12 cellular contexts compared by ENCODE assay signal in genomic region chr15:101193781-101194180, GRCh38. TPM values are rescaled to one million over a fixed set of nuclear protein-coding genes. Genes with fewer than 3 reads are reported as not detected.
DNase-seq lines count a peak whose midpoint lies in the region; ATAC-seq and TF ChIP-seq lines count a peak whose summit lies in the region.
"Had no signal": no experiment of that assay in that cellular context is flagged by ENCODE, and none has a peak within 500 bp of the region (broad histone marks: within the 10 kb centered on the region; RNA-seq: fewer than 3 reads in every experiment).

No MANE protein-coding gene starts in this region.

- no peak overlapping the region for H3K27ac Mint-ChIP-seq in type B pancreatic cell
- H3K27ac Mint-ChIP-seq in CD8-positive, alpha-beta memory T cell = peak overlapping the region in 1 of 8 donors; percentile 58
- H3K27ac Mint-ChIP-seq: GM23338 had no signal

- no peak overlapping the region for H3K9ac ChIP-seq in BLaER1

- no peaks in the 10 kb centered on the region for H3K27me3 ChIP-seq in BLaER1
- H3K27me3 ChIP-seq in CD8-positive, alpha-beta memory T cell (ENCODE audit: insufficient read depth, low read length, poor library complexity, severe bottlenecking) = no peaks in the 10 kb centered on the region

- TF ChIP-seq CTCF in fibroblast of the aortic adventitia (IDR thresholded peaks at IDR 0.05; ENCODE audit: insufficient read depth, low read length) = no peak
- no peak for TF ChIP-seq CTCF in type B pancreatic cell (conservative IDR thresholded peaks at IDR 0.05)

- in situ Hi-C loops in ACHN (cut with HindIII; ENCODE audit: low pct_ligation_motif_present, low pct_unique_long_range_greater_than_20kb, low sequenced_read_pairs) = no loop called here

- H3K27ac ChIP-seq in BLaER1 (peak overlapping the region; percentile 60), KOPT-K1 (ENCODE audit: low read depth, low read length, poor library complexity, severe bottlenecking) (peak overlapping the region; percentile 9)
- H3K27ac ChIP-seq in CD8-positive, alpha-beta memory T cell (ENCODE audit: low read depth, low read length) = no peak overlapping the region

- intact Hi-C loops in sciatic nerve (cut with DNase I) = no loop called here

- DNase-seq in fibroblast of the aortic adventitia (ENCODE audit: low read depth) = no peak
- DNase-seq in sciatic nerve (ENCODE audit: low spot score) = no peak
- no peak for DNase-seq in ACHN
- no peak for DNase-seq in type B pancreatic cell (ENCODE audit: extremely low spot score, unreplicated experiment)
- no peak for DNase-seq in NCI-H1694 treated with DMSO at 0.1 percent for 48 hours (lab: John Stamatoyannopoulos, UW)
- DNase-seq in CD8-positive, alpha-beta memory T cell = no peak
- DNase-seq: NCI-H1417 treated with DMSO at 0.1 percent for 48 hours; NCI-H69; stimulated activated CD4-positive, alpha-beta T cell treated with anti-CD3 and anti-CD28 coated beads, Interleukin-12 subunit alpha, Interleukin-12 subunit beta, amount 100 ng/mL, for 4 hours had no signal

- peak overlapping the region; percentile 97 for H3K4me2 ChIP-seq in BLaER1
- H3K4me2 ChIP-seq: GM23338 had no signal

- H3K4me3 ChIP-seq in BLaER1 = no peak overlapping the region
- H3K4me3 ChIP-seq in fibroblast of the aortic adventitia (ENCODE audit: low read depth, low read length) = peak overlapping the region; percentile 59
- H3K4me3 ChIP-seq in CD8-positive, alpha-beta memory T cell (ENCODE audit: low read length) = no peak overlapping the region
- H3K4me3 ChIP-seq: GM23338 had no signal

- H3K36me3 Mint-ChIP-seq in type B pancreatic cell = no peaks in the 10 kb centered on the region
- H3K36me3 Mint-ChIP-seq in CD8-positive, alpha-beta memory T cell = peaks cover 0 to 2% (median 1%) of the 10 kb centered on the region in 3 donors

- ATAC-seq in sciatic nerve = peak; percentile 20

- H3K4me1 ChIP-seq in BLaER1 = peaks cover 77% of the 10 kb centered on the region
- H3K4me1 ChIP-seq in CD8-positive, alpha-beta memory T cell (ENCODE audit: insufficient read depth, low read length) = peaks cover 30% of the 10 kb centered on the region

- H3K4me3 Mint-ChIP-seq in type B pancreatic cell = no peak overlapping the region
- peak overlapping the region in 1 of 7 donors; percentile 51 for H3K4me3 Mint-ChIP-seq in CD8-positive, alpha-beta memory T cell
- H3K4me3 Mint-ChIP-seq: GM23338 had no signal

- H3K9me3 ChIP-seq in BLaER1 = no peaks in the 10 kb centered on the region
- H3K9me3 ChIP-seq in KOPT-K1 (ENCODE audit: insufficient read depth, low read length, poor library complexity, severe bottlenecking) = no peaks in the 10 kb centered on the region
- no peaks in the 10 kb centered on the region for H3K9me3 ChIP-seq in CD8-positive, alpha-beta memory T cell (ENCODE audit: low read length)

- H3K4me1 Mint-ChIP-seq in type B pancreatic cell (ENCODE audit: unreplicated experiment) = peaks cover 62% of the 10 kb centered on the region
- peaks cover 75 to 95% (median 85%) of the 10 kb centered on the region in 3 donors for H3K4me1 Mint-ChIP-seq in CD8-positive, alpha-beta memory T cell

- H3K27me3 Mint-ChIP-seq in type B pancreatic cell = no peaks in the 10 kb centered on the region
- H3K27me3 Mint-ChIP-seq in CD8-positive, alpha-beta memory T cell = peaks cover 0 to 2% of the 10 kb centered on the region in 2 donors

- CTCF ChIA-PET in CD8-positive, alpha-beta memory T cell (lab: Charles Lee) = interaction anchor here (1.7 kb wide), 1 partner anchor 23 kb away, joined by 4 read pairs; no protein-coding TSS in a partner anchor

- POLR2A ChIA-PET in CD8-positive, alpha-beta memory T cell (lab: Charles Lee) = no interaction called here

- no peaks in the 10 kb centered on the region for H3K9me3 Mint-ChIP-seq in type B pancreatic cell
- no peaks in the 10 kb centered on the region for H3K9me3 Mint-ChIP-seq in CD8-positive, alpha-beta memory T cell
- H3K9me3 Mint-ChIP-seq: GM23338 had no signal

- peaks cover 48% of the 10 kb centered on the region for H3K36me3 ChIP-seq in BLaER1
- no peaks in the 10 kb centered on the region for H3K36me3 ChIP-seq in KOPT-K1 (ENCODE audit: insufficient read depth, low read length)
- no peaks in the 10 kb centered on the region for H3K36me3 ChIP-seq in CD8-positive, alpha-beta memory T cell (ENCODE audit: insufficient read depth, low read length)

- peaks cover 58% of the 10 kb centered on the region for H4K20me1 ChIP-seq in BLaER1

RNA-seq across cellular contexts. Expression of gene CHSY1, which starts 58.1 kb away (rescaled TPM):
- 34.4 and 40.9 TPM in 2 replicates for total RNA-seq in fibroblast of the aortic adventitia (ENCODE audit: low replicate concordance)
- 53.2 TPM for total RNA-seq in sciatic nerve
- 18.4 and 43.0 TPM in 2 replicates for total RNA-seq in type B pancreatic cell (ENCODE audit: low replicate concordance)
- 10 to 100 TPM; 49.4 to 49.7 TPM for total RNA-seq in CD8-positive, alpha-beta memory T cell
- polyA plus RNA-seq in CD8-positive, alpha-beta memory T cell = 3.6 TPM
